ENCODE assay signal across 8 cellular contexts in the genomic region with DNA sequence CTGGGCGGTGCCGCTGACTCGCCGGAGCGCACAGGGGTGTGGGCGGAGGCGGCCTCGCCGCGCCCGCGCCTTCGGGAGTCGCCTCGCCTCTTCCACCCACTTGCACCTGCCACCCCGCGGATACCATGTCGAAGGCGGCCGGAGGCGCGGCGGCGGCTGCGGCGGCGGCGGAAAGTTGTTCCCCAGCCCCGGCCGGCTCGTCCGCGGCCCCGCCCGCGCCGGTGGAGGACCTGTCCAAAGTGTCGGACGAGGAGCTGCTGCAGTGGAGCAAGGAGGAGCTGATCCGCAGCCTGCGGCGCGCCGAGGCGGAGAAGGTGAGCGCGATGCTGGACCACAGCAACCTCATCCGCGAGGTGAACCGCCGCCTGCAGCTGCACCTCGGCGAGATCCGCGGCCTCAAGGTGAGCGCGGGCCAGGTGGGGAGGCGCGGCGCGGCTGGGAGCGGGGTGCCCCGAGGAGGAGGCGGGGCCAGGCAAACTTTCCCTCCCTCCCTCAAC. TPM values are rescaled to one million over a fixed set of nuclear protein-coding genes. Genes with fewer than 3 reads are reported as not detected.
A peak's percentile ranks its signal among the peaks of the same experiment; 100 is the strongest.
DNase-seq lines count a peak whose midpoint lies in the region; ATAC-seq and TF ChIP-seq lines count a peak whose summit lies in the region.

No MANE protein-coding gene starts in this region.

- peak overlapping the region in 47 of 59 donors; percentile 19 to 87 (median 74) for H3K27ac ChIP-seq in dorsolateral prefrontal cortex
- no peak overlapping the region for H3K27ac ChIP-seq in muscle layer of colon (ENCODE audit: low read depth, low read length)

- H3K4me1 Mint-ChIP-seq in activated CD4-positive, alpha-beta memory T cell treated with anti-CD3 and anti-CD28 coated beads for 36 hours (ENCODE audit: low read depth), result peaks cover 8% of the 10 kb centered on the region
- H3K4me1 Mint-ChIP-seq in activated CD4-positive, alpha-beta memory T cell treated with anti-CD3 and anti-CD28 coated beads, Interleukin-2, amount 10 ng/mL, durations not matched to agents 7 days and 5 days, result peaks cover 7% of the 10 kb centered on the region
- H3K4me1 Mint-ChIP-seq in activated CD8-positive, alpha-beta memory T cell treated with anti-CD3 and anti-CD28 coated beads, Interleukin-2, amount 10 ng/mL, durations not matched to agents 7 days and 5 days, result peaks cover 6% of the 10 kb centered on the region

- H3K36me3 ChIP-seq in MG63 (no peaks in the 10 kb centered on the region), muscle layer of colon (ENCODE audit: insufficient read depth, low read length) (no peaks in the 10 kb centered on the region)

- intact Hi-C loops in activated CD4-positive, alpha-beta memory T cell treated with anti-CD3 and anti-CD28 coated beads for 36 hours (cut with micrococcal nuclease), result loop anchor here (5.0 kb wide), 1 partner anchor 1313 kb away; no protein-coding TSS in a partner anchor
- intact Hi-C loops in dorsolateral prefrontal cortex (cut with DNase I), result loop anchor here (5.0 kb wide), 2 partner anchors 1313 to 1333 kb away; no protein-coding TSS in a partner anchor

- H3K9me3 ChIP-seq in MG63 (no peaks in the 10 kb centered on the region), muscle layer of colon (ENCODE audit: low read length) (no peaks in the 10 kb centered on the region)

- no peaks in the 10 kb centered on the region for H3K9me3 Mint-ChIP-seq in activated CD4-positive, alpha-beta memory T cell treated with anti-CD3 and anti-CD28 coated beads for 36 hours
- no peaks in the 10 kb centered on the region for H3K9me3 Mint-ChIP-seq in activated CD4-positive, alpha-beta memory T cell treated with anti-CD3 and anti-CD28 coated beads, Interleukin-2, amount 10 ng/mL, durations not matched to agents 7 days and 5 days
- H3K9me3 Mint-ChIP-seq in activated CD8-positive, alpha-beta memory T cell treated with anti-CD3 and anti-CD28 coated beads, Interleukin-2, amount 10 ng/mL, durations not matched to agents 7 days and 5 days (ENCODE audit: low read depth), result no peaks in the 10 kb centered on the region

- no peak overlapping the region for H3K27ac Mint-ChIP-seq in activated CD4-positive, alpha-beta memory T cell treated with anti-CD3 and anti-CD28 coated beads for 36 hours
- no peak overlapping the region for H3K27ac Mint-ChIP-seq in activated CD4-positive, alpha-beta memory T cell treated with anti-CD3 and anti-CD28 coated beads, Interleukin-2, amount 10 ng/mL, durations not matched to agents 7 days and 5 days
- no peak overlapping the region for H3K27ac Mint-ChIP-seq in activated CD8-positive, alpha-beta memory T cell treated with anti-CD3 and anti-CD28 coated beads, Interleukin-2, amount 10 ng/mL, durations not matched to agents 7 days and 5 days

- no peak overlapping the region for H3K4me3 Mint-ChIP-seq in activated CD4-positive, alpha-beta memory T cell treated with anti-CD3 and anti-CD28 coated beads for 36 hours
- H3K4me3 Mint-ChIP-seq in activated CD4-positive, alpha-beta memory T cell treated with anti-CD3 and anti-CD28 coated beads, Interleukin-2, amount 10 ng/mL, durations not matched to agents 7 days and 5 days, result no peak overlapping the region
- no peak overlapping the region for H3K4me3 Mint-ChIP-seq in activated CD8-positive, alpha-beta memory T cell treated with anti-CD3 and anti-CD28 coated beads, Interleukin-2, amount 10 ng/mL, durations not matched to agents 7 days and 5 days

- H3K9ac ChIP-seq in muscle layer of colon (ENCODE audit: low read length), result no peak overlapping the region

- peak; percentile 12 for DNase-seq in activated CD4-positive, alpha-beta memory T cell treated with anti-CD3 and anti-CD28 coated beads for 36 hours
- no peak for DNase-seq in activated CD4-positive, alpha-beta memory T cell treated with anti-CD3 and anti-CD28 coated beads, Interleukin-2, amount 10 ng/mL, durations not matched to agents 7 days and 5 days
- DNase-seq in MG63 (peak; percentile 16), dorsolateral prefrontal cortex (peak in 3 of 10 donors; percentile 17 to 54 (median 51))
- no peak for DNase-seq in activated CD8-positive, alpha-beta memory T cell treated with anti-CD3 and anti-CD28 coated beads, Interleukin-2, amount 10 ng/mL, durations not matched to agents 7 days and 5 days

- no peak for ATAC-seq in activated CD8-positive, alpha-beta memory T cell treated with anti-CD3 and anti-CD28 coated beads, Interleukin-2, amount 10 ng/mL, durations not matched to agents 7 days and 5 days
- no peak for ATAC-seq in HG03342 (IDR thresholded peaks at IDR 0.05; ENCODE audit: unreplicated experiment)
- ATAC-seq in GM18861 (IDR thresholded peaks at IDR 0.05; ENCODE audit: unreplicated experiment), result no peak

- CTCF ChIA-PET in activated CD4-positive, alpha-beta memory T cell treated with anti-CD3 and anti-CD28 coated beads for 36 hours (lab: Charles Lee), result interaction anchor here (1.1 to 1.6 kb wide), 4 partner anchors 15 to 1333 kb away, joined by 3 to 17 read pairs (median 11); no protein-coding TSS in a partner anchor
- CTCF ChIA-PET in activated CD4-positive, alpha-beta memory T cell treated with anti-CD3 and anti-CD28 coated beads, Interleukin-2, amount 10 ng/mL, durations not matched to agents 7 days and 5 days (lab: Charles Lee), result interaction anchor here (0.6 to 1.7 kb wide), 7 partner anchors 9 to 1950 kb away, joined by 3 to 7 read pairs (median 4); no protein-coding TSS in a partner anchor
- CTCF ChIA-PET in activated CD8-positive, alpha-beta memory T cell treated with anti-CD3 and anti-CD28 coated beads, Interleukin-2, amount 10 ng/mL, durations not matched to agents 7 days and 5 days (lab: Charles Lee), result interaction anchor here (1.2 to 1.6 kb wide), 3 partner anchors 18 to 81 kb away, joined by 3 read pairs; no protein-coding TSS in a partner anchor

- H3K4me1 ChIP-seq in muscle layer of colon (ENCODE audit: insufficient read depth, low read length), result peaks cover 9% of the 10 kb centered on the region

- H3K27me3 ChIP-seq in MG63, result peaks cover 17% of the 10 kb centered on the region
- peaks cover 0 to 4% (median 0%) of the 10 kb centered on the region in 45 donors for H3K27me3 ChIP-seq in dorsolateral prefrontal cortex
- peaks cover 4 to 17% of the 10 kb centered on the region in 2 donors for H3K27me3 ChIP-seq in muscle layer of colon (ENCODE audit: control insufficient read depth in 1 of 2, insufficient read depth in 2 of 2, low read length in 2 of 2)

- H3K4me3 ChIP-seq in MG63, result peak overlapping the region; percentile 31; the same call in 1 of the 2 replicates
- peak overlapping the region; percentile 56 to 87 (median 75) for H3K4me3 ChIP-seq in dorsolateral prefrontal cortex
- H3K4me3 ChIP-seq in muscle layer of colon (ENCODE audit: low read depth in 1 of 2, low read length in 2 of 2), result peak overlapping the region; percentile 27 to 58

- H3K36me3 Mint-ChIP-seq in activated CD4-positive, alpha-beta memory T cell treated with anti-CD3 and anti-CD28 coated beads for 36 hours, result no peaks in the 10 kb centered on the region
- no peaks in the 10 kb centered on the region for H3K36me3 Mint-ChIP-seq in activated CD4-positive, alpha-beta memory T cell treated with anti-CD3 and anti-CD28 coated beads, Interleukin-2, amount 10 ng/mL, durations not matched to agents 7 days and 5 days (ENCODE audit: low read depth)
- H3K36me3 Mint-ChIP-seq in activated CD8-positive, alpha-beta memory T cell treated with anti-CD3 and anti-CD28 coated beads, Interleukin-2, amount 10 ng/mL, durations not matched to agents 7 days and 5 days, result no peaks in the 10 kb centered on the region

- POLR2A ChIA-PET in activated CD4-positive, alpha-beta memory T cell treated with anti-CD3 and anti-CD28 coated beads for 36 hours (lab: Charles Lee), result no interaction called here
- POLR2A ChIA-PET in activated CD4-positive, alpha-beta memory T cell treated with anti-CD3 and anti-CD28 coated beads, Interleukin-2, amount 10 ng/mL, durations not matched to agents 7 days and 5 days (lab: Charles Lee), result interaction anchor here (0.9 kb wide), 1 partner anchor 63 kb away, joined by 3 read pairs; no protein-coding TSS in a partner anchor

- no peak for TF ChIP-seq CTCF in dorsolateral prefrontal cortex (IDR thresholded peaks at IDR 0.05 in 54 of 56, conservative IDR thresholded peaks at IDR 0.05 in 2 of 56; ENCODE audit: low read depth in 1 of 56, partially characterized antibody in 56 of 56)

- H3K27me3 Mint-ChIP-seq in activated CD4-positive, alpha-beta memory T cell treated with anti-CD3 and anti-CD28 coated beads for 36 hours, result peaks cover 48% of the 10 kb centered on the region
- peaks cover 43% of the 10 kb centered on the region for H3K27me3 Mint-ChIP-seq in activated CD4-positive, alpha-beta memory T cell treated with anti-CD3 and anti-CD28 coated beads, Interleukin-2, amount 10 ng/mL, durations not matched to agents 7 days and 5 days
- peaks cover 47% of the 10 kb centered on the region for H3K27me3 Mint-ChIP-seq in activated CD8-positive, alpha-beta memory T cell treated with anti-CD3 and anti-CD28 coated beads, Interleukin-2, amount 10 ng/mL, durations not matched to agents 7 days and 5 days

RNA-seq across cellular contexts. Expression of gene CCDC85A, which starts 0.8 kb away (rescaled TPM):
- not detected for total RNA-seq in activated CD4-positive, alpha-beta memory T cell treated with anti-CD3 and anti-CD28 coated beads for 36 hours
- total RNA-seq in activated CD4-positive, alpha-beta memory T cell treated with anti-CD3 and anti-CD28 coated beads, Interleukin-2, amount 10 ng/mL, durations not matched to agents 7 days and 5 days, result not detected
- 0.89 TPM in 1 of 2 replicates, not detected in the other for total RNA-seq in MG63 (2014; rRNA removed; shearing (Covaris generic); ENCODE audit: low replicate concordance)
- 10 to 100 TPM; 14.7 to 52.9 (median 33.1) TPM for total RNA-seq in dorsolateral prefrontal cortex
- total RNA-seq in activated CD8-positive, alpha-beta memory T cell treated with anti-CD3 and anti-CD28 coated beads, Interleukin-2, amount 10 ng/mL, durations not matched to agents 7 days and 5 days, result not detected

Comparison
In these comparisons a context has a peak if more than half of its experiments do, and no peak if none do; other contexts are left out.
1. DNase-seq: peak in activated CD4-positive, alpha-beta memory T cell treated with anti-CD3 and anti-CD28 coated beads for 36 hours (single experiment) and MG63 (single experiment); none in activated CD4-positive, alpha-beta memory T cell treated with anti-CD3 and anti-CD28 coated beads, Interleukin-2, amount 10 ng/mL, durations not matched to agents 7 days and 5 days (single experiment) and activated CD8-positive, alpha-beta memory T cell treated with anti-CD3 and anti-CD28 coated beads, Interleukin-2, amount 10 ng/mL, durations not matched to agents 7 days and 5 days (single experiment).
2. Peak in every context shown above with its lines, with median percentiles within 50 percentile points of each other: H3K4me3 ChIP-seq.